In the genomic region with DNA sequence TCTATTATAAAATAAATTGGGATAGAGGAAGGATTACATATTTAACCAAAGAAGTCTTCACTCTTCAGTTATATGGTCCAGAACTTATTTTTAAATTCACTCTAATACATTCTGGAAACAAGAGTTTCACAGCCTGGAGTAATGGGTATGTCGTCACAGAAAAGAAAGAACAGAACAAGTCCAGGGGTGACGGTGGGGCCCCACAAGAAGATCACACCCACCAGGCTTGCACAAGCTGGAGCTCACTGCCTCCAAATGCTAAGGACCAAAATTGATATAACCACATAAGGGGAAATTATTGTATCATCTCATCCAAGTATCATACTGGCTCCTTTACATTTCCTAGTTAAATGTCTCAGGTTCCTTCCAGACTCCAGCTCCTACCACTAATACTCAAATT, we compare ENCODE assay signal across 23 cellular contexts. TPM values are rescaled to one million over a fixed set of nuclear protein-coding genes. Genes with fewer than 3 reads are reported as not detected.
DNase-seq lines count a peak whose midpoint lies in the region; ATAC-seq, FAIRE-seq and TF ChIP-seq lines count a peak whose summit lies in the region.
"Had no signal": no experiment of that assay in that cellular context is flagged by ENCODE, and none has a peak within 500 bp of the region (broad histone marks: within the 10 kb centered on the region; RNA-seq: fewer than 3 reads in every experiment).

No MANE protein-coding gene starts in this region.

- H3K4me1 ChIP-seq in GM23338 (ENCODE audit: insufficient read depth) (peaks cover 4% of the 10 kb centered on the region; the same call in 1 of the 2 replicates), endodermal cell (ENCODE audit: control insufficient read depth, insufficient read depth, low read length) (no peaks in the 10 kb centered on the region)

- no peaks in the 10 kb centered on the region for H3K9me3 ChIP-seq in endodermal cell (ENCODE audit: control insufficient read depth, low read length)
- H3K9me3 ChIP-seq: MG63 had no signal

- CTCF ChIA-PET in activated CD4-positive, alpha-beta T cell treated with anti-CD3 and anti-CD28 coated beads, Interleukin-2, amount 10 ng/mL, durations not matched to agents 7 days and 5 days (lab: Charles Lee), result interaction anchor here (0.9 kb wide), 1 partner anchor 27 kb away, joined by 3 read pairs; no protein-coding TSS in a partner anchor

- intact Hi-C loops in activated CD4-positive, alpha-beta T cell treated with anti-CD3 and anti-CD28 coated beads, Interleukin-2, amount 10 ng/mL, durations not matched to agents 24 days and 14 days (cut with micrococcal nuclease), result no loop called here

- no peak overlapping the region for H2AFZ ChIP-seq in GM23338

- H3K9ac ChIP-seq in endodermal cell (ENCODE audit: extremely low read depth, low read length, poor library complexity, severe bottlenecking), result no peak overlapping the region

- H3K27me3 Mint-ChIP-seq in activated CD4-positive, alpha-beta T cell treated with anti-CD3 and anti-CD28 coated beads, Interleukin-2, amount 10 ng/mL, durations not matched to agents 24 days and 14 days, result no peaks in the 10 kb centered on the region
- no peaks in the 10 kb centered on the region for H3K27me3 Mint-ChIP-seq in activated CD4-positive, alpha-beta T cell treated with anti-CD3 and anti-CD28 coated beads, Interleukin-2, amount 10 ng/mL, durations not matched to agents 7 days and 5 days
- H3K27me3 Mint-ChIP-seq in GM23338 (ENCODE audit: insufficient read depth, low read depth, poor library complexity) (peaks cover 4% of the 10 kb centered on the region), endodermal cell (ENCODE audit: insufficient read depth) (no peaks in the 10 kb centered on the region)
- H3K27me3 Mint-ChIP-seq: CD8-positive, alpha-beta memory T cell had no signal

- TF ChIP-seq CTCF in GM23338 (conservative IDR thresholded peaks at IDR 0.05; ENCODE audit: low read depth in 2 of 2) (no peak), NB4 (IDR thresholded peaks at IDR 0.05; ENCODE audit: low read depth, low read length) (no peak), endodermal cell (conservative IDR thresholded peaks at IDR 0.05) (no peak)

- H3K36me3 Mint-ChIP-seq in activated CD4-positive, alpha-beta T cell treated with anti-CD3 and anti-CD28 coated beads, Interleukin-2, amount 10 ng/mL, durations not matched to agents 24 days and 14 days (ENCODE audit: low read depth), result peaks cover 52% of the 10 kb centered on the region
- H3K36me3 Mint-ChIP-seq in activated CD4-positive, alpha-beta T cell treated with anti-CD3 and anti-CD28 coated beads, Interleukin-2, amount 10 ng/mL, durations not matched to agents 7 days and 5 days (ENCODE audit: low read depth), result peaks cover 39% of the 10 kb centered on the region
- peaks cover 62% of the 10 kb centered on the region for H3K36me3 Mint-ChIP-seq in GM23338 (ENCODE audit: low read depth)
- peaks cover 50% of the 10 kb centered on the region for H3K36me3 Mint-ChIP-seq in endodermal cell (ENCODE audit: low read depth)

- H4K20me1 ChIP-seq in GM23338 (replicated peaks; ENCODE audit: insufficient read depth), result peaks cover 43% of the 10 kb centered on the region

- peak overlapping the region; percentile 64; the same call in 1 of the 2 replicates for H3K27ac ChIP-seq in GM23338 (ENCODE audit: low read depth)
- H3K27ac ChIP-seq in endodermal cell (ENCODE audit: low read depth, low read length), result no peak overlapping the region
- H3K27ac ChIP-seq: C4-2B, RWPE1 had no signal

- H3K79me2 ChIP-seq in GM23338 (replicated peaks; ENCODE audit: insufficient read depth), result peaks cover 96% of the 10 kb centered on the region

- H3K4me1 Mint-ChIP-seq in activated CD4-positive, alpha-beta T cell treated with anti-CD3 and anti-CD28 coated beads, Interleukin-2, amount 10 ng/mL, durations not matched to agents 24 days and 14 days, result peaks cover 14% of the 10 kb centered on the region
- peaks cover 8% of the 10 kb centered on the region for H3K4me1 Mint-ChIP-seq in activated CD4-positive, alpha-beta T cell treated with anti-CD3 and anti-CD28 coated beads, Interleukin-2, amount 10 ng/mL, durations not matched to agents 7 days and 5 days
- H3K4me1 Mint-ChIP-seq in GM23338 (peaks cover 28% of the 10 kb centered on the region; the same call in 2 of the 3 replicates), endodermal cell (peaks cover 2% of the 10 kb centered on the region)

- peak; percentile 36 for DNase-seq in activated CD4-positive, alpha-beta T cell treated with anti-CD3 and anti-CD28 coated beads, Interleukin-2, amount 10 ng/mL, durations not matched to agents 24 days and 14 days
- DNase-seq in activated CD4-positive, alpha-beta T cell treated with anti-CD3 and anti-CD28 coated beads, Interleukin-2, amount 10 ng/mL, durations not matched to agents 7 days and 5 days, result no peak
- DNase-seq in GM23338 (ENCODE audit: low spot score) (no peak), NB4 (ENCODE audit: low read depth) (peak; percentile 56), endodermal cell (no peak), NAMALWA (ENCODE audit: low spot score) (no peak), GM12891 (ENCODE audit: insufficient read length, low spot score) (no peak)
- DNase-seq: CD8-positive, alpha-beta memory T cell; Kasumi-1; MG63; NCI-H1694; NCI-H2081; NCI-H2171 treated with DMSO at 0.1 percent for 48 hours; NCI-H446; NCI-H526; SHP77 treated with DMSO at 0.1 percent for 48 hours had no signal

- POLR2A ChIA-PET in activated CD4-positive, alpha-beta T cell treated with anti-CD3 and anti-CD28 coated beads, Interleukin-2, amount 10 ng/mL, durations not matched to agents 7 days and 5 days (lab: Charles Lee), result no interaction called here

- no peak for TF ChIP-seq POLR2A in NB4 (IDR thresholded peaks at IDR 0.05; ENCODE audit: extremely low read depth, insufficient read length)
- no peak for TF ChIP-seq POLR2A in GM12891 (IDR thresholded peaks at IDR 0.05; ENCODE audit: low read depth, low read length)

- 97% methylated on average over 2 of the region's 2 CpGs; no CpG with 5 or more reads in 1 of the 2 experiments for WGBS in endodermal cell (ENCODE audit: insufficient coverage in 1 of 2, insufficient read length in 1 of 2), 2 experiments

- no peaks in the 10 kb centered on the region for H3F3A ChIP-seq in GM23338 (replicated peaks; ENCODE audit: low read depth)

- no peaks in the 10 kb centered on the region for H3K9me3 Mint-ChIP-seq in activated CD4-positive, alpha-beta T cell treated with anti-CD3 and anti-CD28 coated beads, Interleukin-2, amount 10 ng/mL, durations not matched to agents 24 days and 14 days
- no peaks in the 10 kb centered on the region for H3K9me3 Mint-ChIP-seq in activated CD4-positive, alpha-beta T cell treated with anti-CD3 and anti-CD28 coated beads, Interleukin-2, amount 10 ng/mL, durations not matched to agents 7 days and 5 days
- H3K9me3 Mint-ChIP-seq in GM23338 (no peaks in the 10 kb centered on the region), endodermal cell (no peaks in the 10 kb centered on the region)
- H3K9me3 Mint-ChIP-seq: CD8-positive, alpha-beta memory T cell had no signal

- H3K9me2 ChIP-seq in GM23338 (ENCODE audit: insufficient read depth), result no peaks in the 10 kb centered on the region

- H3K4me3 ChIP-seq in GM23338, result no peak overlapping the region
- H3K4me3 ChIP-seq in NB4 (ENCODE audit: low read depth, low read length), result no peak overlapping the region
- H3K4me3 ChIP-seq in endodermal cell (ENCODE audit: low read length), result no peak overlapping the region
- H3K4me3 ChIP-seq: MG63 had no signal

- ATAC-seq in GM23338 (no peak), HG03460 (IDR thresholded peaks at IDR 0.05; ENCODE audit: unreplicated experiment) (no peak)
- ATAC-seq: SK-N-SH treated with all-trans-retinoic acid at 6 μM for 48 hours had no signal

- no peak overlapping the region for H3K4me3 Mint-ChIP-seq in activated CD4-positive, alpha-beta T cell treated with anti-CD3 and anti-CD28 coated beads, Interleukin-2, amount 10 ng/mL, durations not matched to agents 24 days and 14 days
- H3K4me3 Mint-ChIP-seq in activated CD4-positive, alpha-beta T cell treated with anti-CD3 and anti-CD28 coated beads, Interleukin-2, amount 10 ng/mL, durations not matched to agents 7 days and 5 days, result no peak overlapping the region
- H3K4me3 Mint-ChIP-seq in GM23338, result peak overlapping the region; percentile 12; the same call in 1 of the 3 replicates
- H3K4me3 Mint-ChIP-seq in endodermal cell, result no peak overlapping the region
- H3K4me3 Mint-ChIP-seq: CD8-positive, alpha-beta memory T cell had no signal

- no peak for FAIRE-seq in GM12891 (lab: Jason Lieb, UNC)
- FAIRE-seq: G401.6, GM18507, H1 had no signal

- H3K27me3 ChIP-seq in GM23338 (ENCODE audit: insufficient read depth) (no peaks in the 10 kb centered on the region), endodermal cell (ENCODE audit: control insufficient read depth, insufficient read depth, low read length, poor library complexity, severe bottlenecking) (no peaks in the 10 kb centered on the region)
- H3K27me3 ChIP-seq: MG63 had no signal

- peaks cover 26% of the 10 kb centered on the region for H3K36me3 ChIP-seq in GM23338 (ENCODE audit: insufficient read depth)
- H3K36me3 ChIP-seq in endodermal cell (ENCODE audit: control insufficient read depth, insufficient read depth, low read length), result peaks cover 68% of the 10 kb centered on the region

- no peak overlapping the region for H3K4me2 ChIP-seq in GM23338

- no peak overlapping the region for H3K27ac Mint-ChIP-seq in activated CD4-positive, alpha-beta T cell treated with anti-CD3 and anti-CD28 coated beads, Interleukin-2, amount 10 ng/mL, durations not matched to agents 24 days and 14 days
- no peak overlapping the region for H3K27ac Mint-ChIP-seq in activated CD4-positive, alpha-beta T cell treated with anti-CD3 and anti-CD28 coated beads, Interleukin-2, amount 10 ng/mL, durations not matched to agents 7 days and 5 days
- H3K27ac Mint-ChIP-seq in GM23338 (peak overlapping the region; percentile 64), endodermal cell (peak overlapping the region; percentile 36)

TF ChIP-seq in GM23338, 12 proteins besides CTCF, POLR2A, EP300 and RAD21 (continues in another document):
- no peak for TF ChIP-seq NANOG (IDR thresholded peaks at IDR 0.05; ENCODE audit: borderline replicate concordance)

TF ChIP-seq in GM12891, 5 proteins besides CTCF, POLR2A, EP300 and RAD21 (continues in another document):
- TF ChIP-seq POU2F2 (IDR thresholded peaks at IDR 0.05; ENCODE audit: low read depth, low read length) (no peak), SPI1 (IDR thresholded peaks at IDR 0.05; ENCODE audit: low read depth, low read length) (no peak), POLR2AphosphoS5 (IDR thresholded peaks at IDR 0.05; ENCODE audit: low read depth, low read length) (no peak), PAX5 (IDR thresholded peaks at IDR 0.05; ENCODE audit: insufficient read depth, low read length, severe bottlenecking) (no peak)

RNA-seq across cellular contexts. Expression of a gene that starts 11.3 kb away (rescaled TPM):
- total RNA-seq in activated CD4-positive, alpha-beta T cell treated with anti-CD3 and anti-CD28 coated beads, Interleukin-2, amount 10 ng/mL, durations not matched to agents 24 days and 14 days, result 173 and 179 TPM in 2 replicates
- 10 to 100 TPM; 77.6 to 80.2 TPM for total RNA-seq in activated CD4-positive, alpha-beta T cell treated with anti-CD3 and anti-CD28 coated beads, Interleukin-2, amount 10 ng/mL, durations not matched to agents 7 days and 5 days
- 200 and 211 TPM in 2 replicates for total RNA-seq in GM23338 (2014; rRNA removed; shearing (Covaris generic))
- 163 and 175 TPM in 2 replicates for polyA plus RNA-seq in GM23338 (2016; fragmentation: Nextera tagmentation; extraction: Ambion mirVana)
- 100 to 1,000 TPM; 117 to 135 TPM for total RNA-seq in endodermal cell
- 99.2 TPM for polyA plus RNA-seq in endodermal cell (2013, experiment 1 of 2)
- polyA plus RNA-seq in endodermal cell (2013, experiment 2 of 2), result 89.4 TPM
- 54.3 TPM for polyA plus RNA-seq in GM12891 (2012; ENCODE audit: low read depth, missing spikeins)

Comparison
In these comparisons a context has a peak if more than half of its experiments do, and no peak if none do; other contexts are left out.
1. DNase-seq: peak in activated CD4-positive, alpha-beta T cell treated with anti-CD3 and anti-CD28 coated beads, Interleukin-2, amount 10 ng/mL, durations not matched to agents 24 days and 14 days (single experiment) and NB4 (single experiment); none in activated CD4-positive, alpha-beta T cell treated with anti-CD3 and anti-CD28 coated beads, Interleukin-2, amount 10 ng/mL, durations not matched to agents 7 days and 5 days (single experiment), GM23338 (single experiment), endodermal cell (single experiment), NAMALWA (single experiment) and GM12891 (single experiment).
2. H3K27ac Mint-ChIP-seq: peak in GM23338 (single experiment) and endodermal cell (single experiment); none in activated CD4-positive, alpha-beta T cell treated with anti-CD3 and anti-CD28 coated beads, Interleukin-2, amount 10 ng/mL, durations not matched to agents 24 days and 14 days (single experiment) and activated CD4-positive, alpha-beta T cell treated with anti-CD3 and anti-CD28 coated beads, Interleukin-2, amount 10 ng/mL, durations not matched to agents 7 days and 5 days (single experiment).